ENCODE assay signal across 8 cellular contexts in the genomic region with DNA sequence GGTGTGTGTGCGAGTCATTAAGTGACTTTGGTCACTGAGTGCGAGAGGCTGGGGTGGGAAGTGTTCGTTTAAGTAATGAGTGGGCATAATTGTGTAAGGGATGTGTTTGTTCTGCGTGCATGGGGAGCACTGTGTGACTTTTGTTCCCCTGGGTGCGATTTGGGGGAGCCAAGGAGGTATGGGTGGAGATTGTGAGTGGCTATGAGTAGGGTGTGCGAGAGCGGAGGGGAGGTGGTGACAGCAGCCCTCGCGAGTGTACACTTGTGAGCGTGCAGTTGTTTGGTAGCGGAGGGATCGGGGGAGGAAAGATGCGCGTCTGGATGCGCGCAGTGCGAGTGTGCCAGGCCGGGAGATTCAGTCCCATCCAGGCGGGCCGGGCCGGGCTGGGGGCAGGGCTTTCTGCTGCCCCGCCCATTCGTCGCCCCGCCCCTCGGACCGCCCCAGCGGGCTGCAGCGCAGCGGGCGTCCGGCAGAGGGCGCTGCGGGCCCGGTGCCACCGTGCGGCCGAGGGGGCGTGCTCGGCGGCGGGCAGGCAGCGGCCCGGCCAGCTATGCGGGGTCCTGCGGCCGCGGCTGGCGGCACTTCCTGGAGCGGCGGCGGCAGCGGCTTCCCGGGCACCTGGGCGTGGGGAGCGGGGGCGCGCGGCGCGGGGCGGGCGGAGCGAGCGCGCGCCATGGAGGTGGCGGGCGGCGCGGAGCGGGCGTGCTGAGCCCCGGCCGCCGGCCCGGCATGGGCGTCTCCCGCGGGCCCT. TPM values are rescaled to one million over a fixed set of nuclear protein-coding genes. Genes with fewer than 3 reads are reported as not detected.
A peak's percentile ranks its signal among the peaks of the same experiment; 100 is the strongest.
DNase-seq lines count a peak whose midpoint lies in the region; ATAC-seq, FAIRE-seq and TF ChIP-seq lines count a peak whose summit lies in the region.

A gene with protein sequence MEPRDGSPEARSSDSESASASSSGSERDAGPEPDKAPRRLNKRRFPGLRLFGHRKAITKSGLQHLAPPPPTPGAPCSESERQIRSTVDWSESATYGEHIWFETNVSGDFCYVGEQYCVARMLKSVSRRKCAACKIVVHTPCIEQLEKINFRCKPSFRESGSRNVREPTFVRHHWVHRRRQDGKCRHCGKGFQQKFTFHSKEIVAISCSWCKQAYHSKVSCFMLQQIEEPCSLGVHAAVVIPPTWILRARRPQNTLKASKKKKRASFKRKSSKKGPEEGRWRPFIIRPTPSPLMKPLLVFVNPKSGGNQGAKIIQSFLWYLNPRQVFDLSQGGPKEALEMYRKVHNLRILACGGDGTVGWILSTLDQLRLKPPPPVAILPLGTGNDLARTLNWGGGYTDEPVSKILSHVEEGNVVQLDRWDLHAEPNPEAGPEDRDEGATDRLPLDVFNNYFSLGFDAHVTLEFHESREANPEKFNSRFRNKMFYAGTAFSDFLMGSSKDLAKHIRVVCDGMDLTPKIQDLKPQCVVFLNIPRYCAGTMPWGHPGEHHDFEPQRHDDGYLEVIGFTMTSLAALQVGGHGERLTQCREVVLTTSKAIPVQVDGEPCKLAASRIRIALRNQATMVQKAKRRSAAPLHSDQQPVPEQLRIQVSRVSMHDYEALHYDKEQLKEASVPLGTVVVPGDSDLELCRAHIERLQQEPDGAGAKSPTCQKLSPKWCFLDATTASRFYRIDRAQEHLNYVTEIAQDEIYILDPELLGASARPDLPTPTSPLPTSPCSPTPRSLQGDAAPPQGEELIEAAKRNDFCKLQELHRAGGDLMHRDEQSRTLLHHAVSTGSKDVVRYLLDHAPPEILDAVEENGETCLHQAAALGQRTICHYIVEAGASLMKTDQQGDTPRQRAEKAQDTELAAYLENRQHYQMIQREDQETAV (plus strand): TSS at position 578 of the 751 bp plus-strand sequence. CDS start 197 bp downstream, outside the sequence.

- peaks cover 60% of the 10 kb centered on the region for H3K79me2 ChIP-seq in keratinocyte (ENCODE audit: control insufficient read depth, insufficient read depth, low read length)

- H3K9me1 ChIP-seq in keratinocyte (ENCODE audit: control insufficient read depth, extremely low read depth, insufficient read depth, low read length), result peaks cover 5% of the 10 kb centered on the region

- peak within 1 kb of the TSS; percentile 49 for H3K27ac ChIP-seq in keratinocyte (ENCODE audit: control insufficient read depth, insufficient read depth, low read length)

- peak within 1 kb of the TSS; percentile 97 for H3K4me2 ChIP-seq in keratinocyte (ENCODE audit: control insufficient read depth, extremely low read depth, insufficient read depth, low read depth, low read length)

- peak within 1 kb of the TSS; percentile 90 for H3K27ac Mint-ChIP-seq in central memory CD8-positive, alpha-beta T cell (ENCODE audit: low read depth)

- H4K20me1 ChIP-seq in keratinocyte (ENCODE audit: control insufficient read depth, extremely low read depth, insufficient read depth, low read length), result peaks cover 3% of the 10 kb centered on the region

- H3K4me1 Mint-ChIP-seq in central memory CD8-positive, alpha-beta T cell, result peaks cover 63% of the 10 kb centered on the region

- peak within 1 kb of the TSS; percentile 78 for H3K4me3 Mint-ChIP-seq in central memory CD8-positive, alpha-beta T cell

- no peaks in the 10 kb centered on the region for H3K9me3 ChIP-seq in keratinocyte (ENCODE audit: control insufficient read depth, low read depth, low read length)

- no peaks in the 10 kb centered on the region for H3K9me3 Mint-ChIP-seq in central memory CD8-positive, alpha-beta T cell

- peak; percentile 52 for TF ChIP-seq POLR2A in GM18505 (IDR thresholded peaks at IDR 0.05; ENCODE audit: borderline replicate concordance, extremely low read depth, insufficient read depth, insufficient read length)

- peak; percentile 97 for DNase-seq in 8988T
- DNase-seq in NCI-H2196 (lab: John Stamatoyannopoulos, UW; ENCODE audit: unreplicated experiment), result peak; percentile 88
- peak; percentile 88 to 94 for DNase-seq in central memory CD8-positive, alpha-beta T cell (ENCODE audit: low spot score in 2 of 2)
- DNase-seq in keratinocyte (ENCODE audit: low read depth, low spot score), result no peak
- peak; percentile 87 to 89 for DNase-seq in stimulated activated CD4-positive, alpha-beta T cell treated with anti-CD3 and anti-CD28 coated beads, Interleukin-15, amount 100 ng/mL, for 1 hour (ENCODE audit: low read depth in 1 of 2, low spot score in 1 of 2)

- peak within 1 kb of the TSS; percentile 84 for H3K9ac ChIP-seq in keratinocyte (ENCODE audit: control insufficient read depth, extremely low read depth, insufficient read depth, low read length)

- TF ChIP-seq CTCF in keratinocyte (optimal IDR thresholded peaks at IDR 0.05 in 1 of 3, IDR thresholded peaks at IDR 0.05 in 1 of 3, conservative IDR thresholded peaks at IDR 0.05 in 1 of 3; ENCODE audit: extremely low read depth in 1 of 3, insufficient read depth in 2 of 3, low read length in 3 of 3), result peak in 2 of 3 experiments; percentile 58 to 92

- no peaks in the 10 kb centered on the region for H3K27me3 Mint-ChIP-seq in central memory CD8-positive, alpha-beta T cell

- FAIRE-seq in keratinocyte (lab: Jason Lieb, UNC), result no peak

- ATAC-seq in GM18505 (IDR thresholded peaks at IDR 0.05; ENCODE audit: unreplicated experiment) (peak; percentile 56), HG02970 (IDR thresholded peaks at IDR 0.05; ENCODE audit: low FRiP score, unreplicated experiment) (peak; percentile 79)
- ATAC-seq in activated CD4-positive, CD25-positive, alpha-beta regulatory T cell treated with anti-CD3 and anti-CD28 coated beads, Interleukin-2, amount 50 U/mL, for 24 hours, result peak; percentile 73 to 74
- peak; percentile 65 for ATAC-seq in central memory CD8-positive, alpha-beta T cell (replicated peaks; ENCODE audit: extremely low read depth, poor library complexity, severe bottlenecking)

- peaks cover 72% of the 10 kb centered on the region for H3K4me1 ChIP-seq in keratinocyte (ENCODE audit: control insufficient read depth, extremely low read depth, insufficient read depth, low read length)

- H3K4me3 ChIP-seq in keratinocyte (ENCODE audit: control insufficient read depth in 2 of 3, extremely low read depth in 1 of 3, insufficient read depth in 2 of 3, low read depth in 1 of 3, low read length in 3 of 3), result peak within 1 kb of the TSS; percentile 79 to 88 (median 86)

- H3K27me3 ChIP-seq in keratinocyte (ENCODE audit: control insufficient read depth, extremely low read depth, insufficient read depth, low read length), result no peaks in the 10 kb centered on the region

- dilution Hi-C loops in keratinocyte (cut with MboI; ENCODE audit: extremely low pct_ligation_motif_present, low sequenced_read_pairs), result no loop called here

- H2AFZ ChIP-seq in keratinocyte (ENCODE audit: control insufficient read depth, low read length), result peak within 1 kb of the TSS; percentile 64

- peaks cover 2 to 8% of the 10 kb centered on the region in 2 experiments for H3K36me3 ChIP-seq in keratinocyte (ENCODE audit: control insufficient read depth in 2 of 2, extremely low read depth in 1 of 2, insufficient read depth in 2 of 2, low read length in 2 of 2)

- peaks cover 32% of the 10 kb centered on the region for H3K36me3 Mint-ChIP-seq in central memory CD8-positive, alpha-beta T cell (ENCODE audit: insufficient read depth)

RNA-seq across cellular contexts. Expression of the gene that starts here (rescaled TPM):
- polyA plus RNA-seq in keratinocyte, result 23.3 to 43.9 TPM (median 39.1 TPM) in 3 replicates
- polyA plus RNA-seq in keratinocyte (2011; ENCODE audit: low read depth), result 31.5 TPM
- 22.4 and 46.3 TPM in 2 replicates for polyA plus RNA-seq in keratinocyte (2011; cell fraction: cytosol; rRNA removed)
- 69.8 and 91.7 TPM in 2 replicates for polyA plus RNA-seq in keratinocyte (2011; cell fraction: nucleus; rRNA removed)
- 25.8 and 54.2 TPM in 2 replicates for polyA plus RNA-seq in keratinocyte (2012; ENCODE audit: low replicate concordance)
- 40.2 to 144 TPM (median 43.0 TPM) in 3 replicates for polyA minus RNA-seq in keratinocyte
- polyA minus RNA-seq in keratinocyte (2011; cell fraction: cytosol; rRNA and poly(A)+ RNA removed), result 107 TPM
- 46.5 and 51.3 TPM in 2 replicates for polyA minus RNA-seq in keratinocyte (2011; cell fraction: nucleus; rRNA and poly(A)+ RNA removed)
